ENCODE assay signal across 11 cellular contexts in the genomic region with DNA sequence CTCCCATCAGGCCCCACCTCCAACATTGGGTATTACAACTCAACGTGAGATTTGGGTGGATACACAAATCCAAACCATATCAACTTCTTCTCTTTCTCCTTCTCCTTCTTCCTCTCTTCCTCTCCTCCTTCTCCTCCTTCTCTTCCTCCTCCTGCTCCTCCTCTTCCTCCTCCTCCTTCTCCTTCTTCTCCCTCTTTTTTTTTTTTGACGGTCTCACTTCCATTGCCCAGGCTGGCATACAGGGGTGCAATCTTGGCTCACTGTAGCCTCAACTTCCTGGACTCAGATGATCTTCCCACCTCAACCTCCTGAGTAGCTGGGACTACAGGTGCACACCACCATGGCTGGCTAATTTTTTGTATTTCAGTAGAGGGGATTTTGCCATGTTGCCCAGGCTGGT.
"Had no signal": no experiment of that assay in that cellular context is flagged by ENCODE, and none has a peak within 500 bp of the region (broad histone marks: within the 10 kb centered on the region; RNA-seq: fewer than 3 reads in every experiment).

No MANE protein-coding gene starts in this region.

- H3K9ac ChIP-seq: GM23248 had no signal

- H2AFZ ChIP-seq: GM23248, GM23338 had no signal

- H3K27ac ChIP-seq: GM23248 had no signal

- H3K36me3 ChIP-seq: HAP-1 had no signal

- H3K4me1 ChIP-seq: HAP-1 had no signal

- H3K4me3 ChIP-seq: GM23248, GM23338, HAP-1 had no signal

- FAIRE-seq: H1, H54 had no signal

- H3K9me3 ChIP-seq: HAP-1 had no signal

- DNase-seq: GM23248, GOT3, H7, H9, HCEC 1CT, HFFc6 had no signal

- H3K4me2 ChIP-seq: GM23338 had no signal

- ATAC-seq: GM23338, HCT116 had no signal
